ENCODE assay signal across 10 cellular contexts in genomic region chr22:46969961-46970360, GRCh38.
DNase-seq lines count a peak whose midpoint lies in the region; ATAC-seq lines count a peak whose summit lies in the region.
"Had no signal": no experiment of that assay in that cellular context is flagged by ENCODE, and none has a peak within 500 bp of the region (broad histone marks: within the 10 kb centered on the region; RNA-seq: fewer than 3 reads in every experiment).

No MANE protein-coding gene starts in this region.

- no peaks in the 10 kb centered on the region for H3K27me3 Mint-ChIP-seq in activated CD8-positive, alpha-beta memory T cell treated with anti-CD3 and anti-CD28 coated beads, Interleukin-2, amount 10 ng/mL, durations not matched to agents 7 days and 5 days
- H3K27me3 Mint-ChIP-seq in activated CD8-positive, alpha-beta T cell treated with anti-CD3 and anti-CD28 coated beads, Interleukin-2, amount 10 ng/mL, durations not matched to agents 7 days and 5 days (ENCODE audit: low read depth) = no peaks in the 10 kb centered on the region
- no peaks in the 10 kb centered on the region for H3K27me3 Mint-ChIP-seq in stimulated activated memory B cell treated with anti-CD40 and anti-IgM and Interleukin-4, amounts not matched to agents 10 μg/mL and 1 μg/mL and 100 μg/mL, for 72 hours
- H3K27me3 Mint-ChIP-seq: progenitor cell of endocrine pancreas had no signal

- no peak for DNase-seq in activated CD8-positive, alpha-beta memory T cell treated with anti-CD3 and anti-CD28 coated beads, Interleukin-2, amount 10 ng/mL, durations not matched to agents 7 days and 5 days
- DNase-seq in activated CD8-positive, alpha-beta memory T cell treated with anti-CD3 and anti-CD28 coated beads, Interleukin-2, amount 50 U/mL, for 48 hours = no peak
- DNase-seq in activated CD8-positive, alpha-beta T cell treated with anti-CD3 and anti-CD28 coated beads, Interleukin-2, amount 10 ng/mL, durations not matched to agents 7 days and 5 days = no peak
- DNase-seq in activated gamma-delta T cell (lab: John Stamatoyannopoulos, UW) (no peak), left lobe of liver (ENCODE audit: low spot score) (no peak)
- DNase-seq: NCI-H2227 treated with DMSO at 0.1 percent for 48 hours had no signal

- no peaks in the 10 kb centered on the region for H3K36me3 Mint-ChIP-seq in activated CD8-positive, alpha-beta memory T cell treated with anti-CD3 and anti-CD28 coated beads, Interleukin-2, amount 10 ng/mL, durations not matched to agents 7 days and 5 days
- no peaks in the 10 kb centered on the region for H3K36me3 Mint-ChIP-seq in activated CD8-positive, alpha-beta T cell treated with anti-CD3 and anti-CD28 coated beads, Interleukin-2, amount 10 ng/mL, durations not matched to agents 7 days and 5 days (ENCODE audit: low read depth)
- H3K36me3 Mint-ChIP-seq in stimulated activated memory B cell treated with anti-CD40 and anti-IgM and Interleukin-4, amounts not matched to agents 10 μg/mL and 1 μg/mL and 100 μg/mL, for 72 hours = peaks cover 40% of the 10 kb centered on the region

- POLR2A ChIA-PET in activated CD8-positive, alpha-beta T cell treated with anti-CD3 and anti-CD28 coated beads, Interleukin-2, amount 10 ng/mL, durations not matched to agents 7 days and 5 days (lab: Charles Lee) = no interaction called here

- no peak overlapping the region for H3K4me3 Mint-ChIP-seq in activated CD8-positive, alpha-beta memory T cell treated with anti-CD3 and anti-CD28 coated beads, Interleukin-2, amount 10 ng/mL, durations not matched to agents 7 days and 5 days
- no peak overlapping the region for H3K4me3 Mint-ChIP-seq in activated CD8-positive, alpha-beta T cell treated with anti-CD3 and anti-CD28 coated beads, Interleukin-2, amount 10 ng/mL, durations not matched to agents 7 days and 5 days
- H3K4me3 Mint-ChIP-seq in stimulated activated memory B cell treated with anti-CD40 and anti-IgM and Interleukin-4, amounts not matched to agents 10 μg/mL and 1 μg/mL and 100 μg/mL, for 72 hours = no peak overlapping the region

- CTCF ChIA-PET in activated CD8-positive, alpha-beta memory T cell treated with anti-CD3 and anti-CD28 coated beads, Interleukin-2, amount 10 ng/mL, durations not matched to agents 7 days and 5 days (lab: Charles Lee) = no interaction called here
- CTCF ChIA-PET in activated CD8-positive, alpha-beta T cell treated with anti-CD3 and anti-CD28 coated beads, Interleukin-2, amount 10 ng/mL, durations not matched to agents 7 days and 5 days (lab: Charles Lee) = no interaction called here

- H3K4me1 Mint-ChIP-seq in activated CD8-positive, alpha-beta memory T cell treated with anti-CD3 and anti-CD28 coated beads, Interleukin-2, amount 10 ng/mL, durations not matched to agents 7 days and 5 days = peaks cover 22% of the 10 kb centered on the region
- H3K4me1 Mint-ChIP-seq in activated CD8-positive, alpha-beta T cell treated with anti-CD3 and anti-CD28 coated beads, Interleukin-2, amount 10 ng/mL, durations not matched to agents 7 days and 5 days (ENCODE audit: low read depth) = peaks cover 19% of the 10 kb centered on the region
- H3K4me1 Mint-ChIP-seq in stimulated activated memory B cell treated with anti-CD40 and anti-IgM and Interleukin-4, amounts not matched to agents 10 μg/mL and 1 μg/mL and 100 μg/mL, for 72 hours = peaks cover 62% of the 10 kb centered on the region

- ATAC-seq in activated CD8-positive, alpha-beta memory T cell treated with anti-CD3 and anti-CD28 coated beads, Interleukin-2, amount 10 ng/mL, durations not matched to agents 7 days and 5 days = peak; percentile 52
- ATAC-seq in HG02610 (IDR thresholded peaks at IDR 0.05; ENCODE audit: unreplicated experiment) = peak; percentile 17
- ATAC-seq in activated CD8-positive, alpha-beta T cell treated with anti-CD3 and anti-CD28 coated beads, Interleukin-2, amount 10 ng/mL, durations not matched to agents 7 days and 5 days = peak; percentile 15
- peak; percentile 57 for ATAC-seq in stimulated activated memory B cell treated with anti-CD40 and anti-IgM and Interleukin-4, amounts not matched to agents 10 μg/mL and 1 μg/mL and 100 μg/mL, for 72 hours
- no peak for ATAC-seq in GM19397 (IDR thresholded peaks at IDR 0.05; ENCODE audit: unreplicated experiment)
- ATAC-seq in left lobe of liver = no peak

- H3K9me3 Mint-ChIP-seq in activated CD8-positive, alpha-beta memory T cell treated with anti-CD3 and anti-CD28 coated beads, Interleukin-2, amount 10 ng/mL, durations not matched to agents 7 days and 5 days (ENCODE audit: low read depth) = no peaks in the 10 kb centered on the region
- no peaks in the 10 kb centered on the region for H3K9me3 Mint-ChIP-seq in activated CD8-positive, alpha-beta T cell treated with anti-CD3 and anti-CD28 coated beads, Interleukin-2, amount 10 ng/mL, durations not matched to agents 7 days and 5 days (ENCODE audit: insufficient read depth)
- H3K9me3 Mint-ChIP-seq in stimulated activated memory B cell treated with anti-CD40 and anti-IgM and Interleukin-4, amounts not matched to agents 10 μg/mL and 1 μg/mL and 100 μg/mL, for 72 hours = no peaks in the 10 kb centered on the region

- H3K27ac Mint-ChIP-seq in activated CD8-positive, alpha-beta memory T cell treated with anti-CD3 and anti-CD28 coated beads, Interleukin-2, amount 10 ng/mL, durations not matched to agents 7 days and 5 days = no peak overlapping the region
- H3K27ac Mint-ChIP-seq in activated CD8-positive, alpha-beta T cell treated with anti-CD3 and anti-CD28 coated beads, Interleukin-2, amount 10 ng/mL, durations not matched to agents 7 days and 5 days = no peak overlapping the region
- H3K27ac Mint-ChIP-seq in stimulated activated memory B cell treated with anti-CD40 and anti-IgM and Interleukin-4, amounts not matched to agents 10 μg/mL and 1 μg/mL and 100 μg/mL, for 72 hours = peak overlapping the region; percentile 30
- H3K27ac Mint-ChIP-seq: progenitor cell of endocrine pancreas had no signal

Comparison
In these comparisons a context has a peak if more than half of its experiments do, and no peak if none do; other contexts are left out.
1. ATAC-seq: peak in activated CD8-positive, alpha-beta memory T cell treated with anti-CD3 and anti-CD28 coated beads, Interleukin-2, amount 10 ng/mL, durations not matched to agents 7 days and 5 days (single experiment), HG02610 (single experiment), activated CD8-positive, alpha-beta T cell treated with anti-CD3 and anti-CD28 coated beads, Interleukin-2, amount 10 ng/mL, durations not matched to agents 7 days and 5 days (single experiment) and stimulated activated memory B cell treated with anti-CD40 and anti-IgM and Interleukin-4, amounts not matched to agents 10 μg/mL and 1 μg/mL and 100 μg/mL, for 72 hours (single experiment); none in GM19397 (single experiment) and left lobe of liver (single experiment).